In genomic region chr11:105432241-105432995, GRCh38 we compare ENCODE assay signal across 25 cellular contexts.
"Had no signal": no experiment of that assay in that cellular context is flagged by ENCODE, and none has a peak within 500 bp of the region (broad histone marks: within the 10 kb centered on the region; RNA-seq: fewer than 3 reads in every experiment).

No MANE protein-coding gene starts in this region.

- H2AFZ ChIP-seq: neural progenitor cell, parathyroid adenoma had no signal

- H3K4me1 ChIP-seq: esophagus squamous epithelium, gastrocnemius medialis, left lung, parathyroid adenoma, right atrium auricular region, suprapubic skin, transverse colon, upper lobe of right lung, uterus had no signal

- H3K4me2 ChIP-seq: neural progenitor cell, smooth muscle cell had no signal

- H3K9me3 ChIP-seq: esophagus squamous epithelium, gastrocnemius medialis, left lung, right atrium auricular region, transverse colon, upper lobe of right lung, uterus had no signal

- H3K4me3 ChIP-seq: esophagus squamous epithelium, gastrocnemius medialis, left lung, neural progenitor cell, right atrium auricular region, smooth muscle cell, suprapubic skin, transverse colon, upper lobe of right lung, uterus had no signal

- DNase-seq: cortex of kidney; effector memory CD4-positive, alpha-beta T cell; erythroblast; esophagus squamous epithelium; gastrocnemius medialis; head of caudate nucleus; kidney; left lung; mesenchymal stem cell; midbrain; naive thymus-derived CD4-positive, alpha-beta T cell; stimulated activated CD4-positive, alpha-beta T cell treated with anti-CD3 and anti-CD28 coated beads, Interleukin-12 subunit alpha, Interleukin-12 subunit beta, amount 100 ng/mL, for 4 hours; stimulated activated CD4-positive, alpha-beta T cell treated with anti-CD3 and anti-CD28 coated beads, Interleukin-1b, Interleukin-23, amount 100 ng/mL, for 48 hours; stimulated activated CD4-positive, alpha-beta T cell treated with anti-CD3 and anti-CD28 coated beads, Interleukin-4, amount 100 ng/mL, for 1 hour; stimulated activated CD8-positive, alpha-beta memory T cell treated with anti-CD3 and anti-CD28 coated beads, Interleukin-4, amount 100 ng/mL, for 48 hours; stimulated activated naive CD4-positive, alpha-beta T cell; stimulated activated naive CD8-positive, alpha-beta T cell treated with anti-CD3 and anti-CD28 coated beads, Interleukin-15, amount 100 ng/mL, for 72 hours; transverse colon; upper lobe of right lung; uterus had no signal

- H3K27ac ChIP-seq: esophagus squamous epithelium, gastrocnemius medialis, left lung, neural progenitor cell, parathyroid adenoma, right atrium auricular region, suprapubic skin, transverse colon, upper lobe of right lung, uterus had no signal

- H3K36me3 ChIP-seq: esophagus squamous epithelium, gastrocnemius medialis, left lung, neural progenitor cell, right atrium auricular region, suprapubic skin, transverse colon, upper lobe of right lung, uterus had no signal

- H3K27me3 ChIP-seq: esophagus squamous epithelium, gastrocnemius medialis, left lung, neural progenitor cell, right atrium auricular region, suprapubic skin, transverse colon, upper lobe of right lung, uterus had no signal

- H3K79me2 ChIP-seq: parathyroid adenoma had no signal
